In the genomic region with DNA sequence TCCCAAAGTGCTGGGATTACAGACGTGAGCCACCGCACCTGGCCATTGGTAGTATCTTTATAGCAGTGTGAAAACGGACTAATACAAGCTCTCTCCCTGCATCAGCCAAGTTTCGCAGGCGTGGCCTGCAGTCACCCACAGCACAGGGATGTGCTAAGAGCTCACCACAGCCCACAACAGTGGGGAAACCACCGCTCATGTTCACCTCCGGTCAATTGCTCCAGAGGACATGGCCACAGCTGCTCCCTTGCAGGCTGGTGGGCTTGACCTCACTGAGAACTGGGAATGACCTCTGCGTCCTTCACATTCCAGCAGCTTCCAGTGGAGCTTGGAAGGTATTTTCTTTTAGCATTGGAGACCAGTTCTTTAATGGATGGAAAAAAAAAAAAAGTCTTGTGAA, we compare ENCODE assay signal across 20 cellular contexts.
DNase-seq lines count a peak whose midpoint lies in the region; ATAC-seq and TF ChIP-seq lines count a peak whose summit lies in the region.
"Had no signal": no experiment of that assay in that cellular context is flagged by ENCODE, and none has a peak within 500 bp of the region (broad histone marks: within the 10 kb centered on the region; RNA-seq: fewer than 3 reads in every experiment).

No MANE protein-coding gene starts in this region.

- TF ChIP-seq POLR2A in vagina (IDR thresholded peaks at IDR 0.05): no peak

- no peaks in the 10 kb centered on the region for H4K20me1 ChIP-seq in MM.1S (ENCODE audit: insufficient read depth, low read length)
- H4K20me1 ChIP-seq: BLaER1 treated with 17β-estradiol and CSF1 and Interleukin-3, amounts not matched to agents 10 nM and 100 nM had no signal

- no peak for TF ChIP-seq CTCF in MM.1S (IDR thresholded peaks at IDR 0.05; ENCODE audit: low read length)
- TF ChIP-seq CTCF in endodermal cell (conservative IDR thresholded peaks at IDR 0.05): no peak
- TF ChIP-seq CTCF in osteocyte (IDR thresholded peaks at IDR 0.05): no peak
- TF ChIP-seq CTCF in vagina (IDR thresholded peaks at IDR 0.05): no peak

- no peaks in the 10 kb centered on the region for H3K9me2 ChIP-seq in MM.1S (replicated peaks; ENCODE audit: insufficient read depth, low read length)

- H3K27ac Mint-ChIP-seq in endodermal cell (no peak overlapping the region), osteocyte (ENCODE audit: unreplicated experiment) (no peak overlapping the region)
- H3K27ac Mint-ChIP-seq: CD8-positive, alpha-beta T cell had no signal

- no peak overlapping the region for H2AFZ ChIP-seq in MM.1S (ENCODE audit: low read length)

- intact Hi-C loops in vagina (cut with DNase I): loop anchor here (2.0 kb wide), 1 partner anchor 44 kb away; no protein-coding TSS in a partner anchor

- 93 to 96% methylated on average over 8 of the region's 8 CpGs for WGBS in endodermal cell (ENCODE audit: insufficient coverage in 1 of 2, insufficient read length in 1 of 2), 2 experiments

- H3K27me3 ChIP-seq in MM.1S (replicated peaks; ENCODE audit: insufficient read depth, low read length): peaks cover 60% of the 10 kb centered on the region
- no peaks in the 10 kb centered on the region for H3K27me3 ChIP-seq in endodermal cell (ENCODE audit: control insufficient read depth, insufficient read depth, low read length, poor library complexity, severe bottlenecking)
- H3K27me3 ChIP-seq in vagina: no peaks in the 10 kb centered on the region
- H3K27me3 ChIP-seq: BLaER1 treated with 17β-estradiol and CSF1 and Interleukin-3, amounts not matched to agents 10 nM and 100 nM had no signal

- H3K36me3 ChIP-seq in MM.1S (replicated peaks; ENCODE audit: insufficient read depth, low read length) (no peaks in the 10 kb centered on the region), endodermal cell (ENCODE audit: control insufficient read depth, insufficient read depth, low read length) (no peaks in the 10 kb centered on the region), vagina (no peaks in the 10 kb centered on the region)
- H3K36me3 ChIP-seq: BLaER1 treated with 17β-estradiol and CSF1 and Interleukin-3, amounts not matched to agents 10 nM and 100 nM had no signal

- no peaks in the 10 kb centered on the region for H3F3A ChIP-seq in MM.1S (ENCODE audit: insufficient read depth, low read length)

- H3K4me3 ChIP-seq in MM.1S (ENCODE audit: low read length): no peak overlapping the region
- H3K4me3 ChIP-seq in endodermal cell (ENCODE audit: low read length): no peak overlapping the region
- no peak overlapping the region for H3K4me3 ChIP-seq in vagina
- H3K4me3 ChIP-seq: BLaER1 treated with 17β-estradiol and CSF1 and Interleukin-3, amounts not matched to agents 10 nM and 100 nM had no signal

- DNase-seq in MM.1S (peak; percentile 70), RPMI7951 (ENCODE audit: low read depth) (peak; percentile 70), endodermal cell (peak; percentile 18), osteocyte (ENCODE audit: extremely low spot score, unreplicated experiment) (peak; percentile 48), NCI-H524 (lab: John Stamatoyannopoulos, UW) (no peak), vagina (ENCODE audit: extremely low spot score in 2 of 2) (no peak), dermis blood vessel endothelial cell (no peak)
- DNase-seq: DMS53, EL, H7, NCI-H1105 treated with DMSO at 0.1 percent for 48 hours, NCI-H1694, NCI-H2081 treated with DMSO at 0.1 percent for 48 hours, NCI-H446 treated with DMSO at 0.1 percent for 48 hours, OCI-M1, SHP77 treated with DMSO at 0.1 percent for 48 hours had no signal

- H3K9me3 Mint-ChIP-seq in endodermal cell (peaks cover 1% of the 10 kb centered on the region), osteocyte (ENCODE audit: unreplicated experiment) (no peaks in the 10 kb centered on the region)
- H3K9me3 Mint-ChIP-seq: CD8-positive, alpha-beta T cell had no signal

- peaks cover 12% of the 10 kb centered on the region for H3K4me1 Mint-ChIP-seq in endodermal cell
- no peaks in the 10 kb centered on the region for H3K4me1 Mint-ChIP-seq in osteocyte (ENCODE audit: unreplicated experiment)

- H3K79me2 ChIP-seq in MM.1S (ENCODE audit: low read length): no peaks in the 10 kb centered on the region

- H3K9ac ChIP-seq in MM.1S (ENCODE audit: low read length): no peak overlapping the region
- H3K9ac ChIP-seq in endodermal cell (ENCODE audit: extremely low read depth, low read length, poor library complexity, severe bottlenecking): no peak overlapping the region
- H3K9ac ChIP-seq: BLaER1 treated with 17β-estradiol and CSF1 and Interleukin-3, amounts not matched to agents 10 nM and 100 nM had no signal

- H3K4me2 ChIP-seq in MM.1S (ENCODE audit: low read depth, low read length): no peak overlapping the region
- H3K4me2 ChIP-seq: BLaER1 treated with 17β-estradiol and CSF1 and Interleukin-3, amounts not matched to agents 10 nM and 100 nM had no signal

- no peaks in the 10 kb centered on the region for H3K4me1 ChIP-seq in MM.1S (ENCODE audit: low read length)
- peaks cover 6% of the 10 kb centered on the region for H3K4me1 ChIP-seq in endodermal cell (ENCODE audit: control insufficient read depth, insufficient read depth, low read length)
- no peaks in the 10 kb centered on the region for H3K4me1 ChIP-seq in vagina
- H3K4me1 ChIP-seq: BLaER1 treated with 17β-estradiol and CSF1 and Interleukin-3, amounts not matched to agents 10 nM and 100 nM had no signal

- no peaks in the 10 kb centered on the region for H3K9me3 ChIP-seq in MM.1S (replicated peaks; ENCODE audit: insufficient read depth, low read length)
- no peaks in the 10 kb centered on the region for H3K9me3 ChIP-seq in endodermal cell (ENCODE audit: control insufficient read depth, low read length)
- H3K9me3 ChIP-seq in vagina: no peaks in the 10 kb centered on the region
- H3K9me3 ChIP-seq: BLaER1 treated with 17β-estradiol and CSF1 and Interleukin-3, amounts not matched to agents 10 nM and 100 nM had no signal

- no peaks in the 10 kb centered on the region for H3K36me3 Mint-ChIP-seq in endodermal cell (ENCODE audit: low read depth)
- H3K36me3 Mint-ChIP-seq in osteocyte (ENCODE audit: unreplicated experiment): no peaks in the 10 kb centered on the region
- H3K36me3 Mint-ChIP-seq: CD8-positive, alpha-beta T cell had no signal

- no peak for ATAC-seq in GM18861 (IDR thresholded peaks at IDR 0.05; ENCODE audit: unreplicated experiment)
- ATAC-seq: CD8-positive, alpha-beta T cell; SK-N-SH treated with all-trans-retinoic acid at 6 μM for 48 hours had no signal

- H3K27me3 Mint-ChIP-seq in endodermal cell (ENCODE audit: insufficient read depth) (no peaks in the 10 kb centered on the region), osteocyte (ENCODE audit: unreplicated experiment) (peaks cover 13% of the 10 kb centered on the region)

- no peak overlapping the region for H3K27ac ChIP-seq in MM.1S (ENCODE audit: low read length)
- no peak overlapping the region for H3K27ac ChIP-seq in endodermal cell (ENCODE audit: low read depth, low read length)
- H3K27ac ChIP-seq in vagina: no peak overlapping the region
- H3K27ac ChIP-seq: BLaER1 treated with 17β-estradiol and CSF1 and Interleukin-3, amounts not matched to agents 10 nM and 100 nM had no signal

- H3K4me3 Mint-ChIP-seq in endodermal cell: no peak overlapping the region
- no peak overlapping the region for H3K4me3 Mint-ChIP-seq in osteocyte (ENCODE audit: unreplicated experiment)
- H3K4me3 Mint-ChIP-seq: CD8-positive, alpha-beta T cell had no signal

Comparison
In these comparisons a context has a peak if more than half of its experiments do, and no peak if none do; other contexts are left out.
1. DNase-seq: peak in MM.1S (single experiment), RPMI7951 (single experiment), endodermal cell (single experiment) and osteocyte (single experiment); none in NCI-H524 (0 of 2), vagina (0 of 2) and dermis blood vessel endothelial cell (single experiment).